19 cellular contexts compared by ENCODE assay signal in genomic region chrY:15397556-15398280, GRCh38.
"Had no signal": no experiment of that assay in that cellular context is flagged by ENCODE, and none has a peak within 500 bp of the region (broad histone marks: within the 10 kb centered on the region; RNA-seq: fewer than 3 reads in every experiment).

No MANE protein-coding gene starts in this region.

- H3K27ac ChIP-seq: dorsolateral prefrontal cortex, esophagus muscularis mucosa, gastroesophageal sphincter, heart left ventricle, upper lobe of left lung had no signal

- ATAC-seq: effector memory CD8-positive, alpha-beta T cell; gastroesophageal sphincter; heart left ventricle; left ventricle myocardium superior; natural killer cell treated with Interleukin-12 subunit alpha and Interleukin-12 subunit beta and Interleukin-15 and Interleukin-18, amount 100 ng/mL, for 72 hours; stimulated activated naive CD8-positive, alpha-beta T cell treated with anti-CD3 and anti-CD28 coated beads, Interleukin-15, Interleukin-2, amounts not matched to agents 100 U/mL and 50 U/mL, for 24 hours; T-helper 17 cell had no signal

- H3K9me3 ChIP-seq: esophagus muscularis mucosa, gastroesophageal sphincter, heart left ventricle, upper lobe of left lung had no signal

- H3K36me3 ChIP-seq: esophagus muscularis mucosa, gastroesophageal sphincter, heart left ventricle, upper lobe of left lung had no signal

- H3K4me3 ChIP-seq: dorsolateral prefrontal cortex, esophagus muscularis mucosa, gastroesophageal sphincter, heart left ventricle, upper lobe of left lung had no signal

- H3K4me1 ChIP-seq: esophagus muscularis mucosa, gastroesophageal sphincter, heart left ventricle, upper lobe of left lung had no signal

- DNase-seq: activated CD4-positive, alpha-beta T cell treated with anti-CD3 and anti-CD28 coated beads for 4 hours; activated CD4-positive, alpha-beta T cell treated with anti-CD3 and anti-CD28 coated beads, Interleukin-2, amount 50 U/mL, for 48 hours; activated CD4-positive, CD25-positive, alpha-beta regulatory T cell; activated naive CD4-positive, alpha-beta T cell treated with Interleukin-2 at 50 U/mL for 16 hours; activated naive CD8-positive, alpha-beta T cell treated with anti-CD3 and anti-CD28 coated beads for 36 hours; activated T-cell treated with anti-CD3 and anti-CD28 coated beads, Interleukin-2, amount 50 U/mL, for 48 hours; dorsolateral prefrontal cortex; effector memory CD8-positive, alpha-beta T cell; heart left ventricle; left ventricle myocardium superior; mammary epithelial cell; midbrain; stimulated activated CD4-positive, alpha-beta T cell treated with anti-CD3 and anti-CD28 coated beads, Interleukin-4, amount 100 ng/mL, for 4 hours; stimulated activated naive CD8-positive, alpha-beta T cell treated with anti-CD3 and anti-CD28 coated beads, Interleukin-15, Interleukin-2, amounts not matched to agents 100 U/mL and 50 U/mL, for 24 hours; T-helper 17 cell; upper lobe of left lung had no signal

- H3K27me3 ChIP-seq: dorsolateral prefrontal cortex, esophagus muscularis mucosa, gastroesophageal sphincter, heart left ventricle, upper lobe of left lung had no signal
